Comparison of ENCODE assay signal across 24 cellular contexts in the genomic region with DNA sequence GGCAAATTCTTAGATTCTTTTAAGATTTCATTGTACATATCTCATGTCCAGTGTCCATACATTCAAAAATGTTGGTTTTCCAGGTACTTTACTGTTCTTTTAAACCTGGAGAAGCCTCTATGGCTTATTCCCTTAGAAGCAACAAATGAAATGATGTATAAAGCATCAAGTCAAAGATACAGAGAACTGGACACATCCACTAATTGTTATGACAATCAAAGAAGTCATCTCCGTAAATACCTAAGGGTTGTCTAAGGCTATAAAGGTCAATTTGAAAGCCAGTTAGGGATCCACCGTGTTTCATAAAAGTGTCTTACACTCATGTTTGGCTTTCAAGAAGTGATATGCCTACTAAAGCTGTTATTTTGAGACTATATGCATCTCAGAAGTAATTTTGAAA.
"Had no signal": no experiment of that assay in that cellular context is flagged by ENCODE, and none has a peak within 500 bp of the region (broad histone marks: within the 10 kb centered on the region; RNA-seq: fewer than 3 reads in every experiment).

No MANE protein-coding gene starts in this region.

- H3K27me3 Mint-ChIP-seq: activated naive CD8-positive, alpha-beta T cell treated with anti-CD3 and anti-CD28 coated beads, Interleukin-2, amount 10 ng/mL, durations not matched to agents 7 days and 5 days had no signal

- H3K4me3 ChIP-seq: breast epithelium, Peyer's patch, SJCRH30 had no signal

- H3K4me3 Mint-ChIP-seq: activated naive CD8-positive, alpha-beta T cell treated with anti-CD3 and anti-CD28 coated beads, Interleukin-2, amount 10 ng/mL, durations not matched to agents 7 days and 5 days; activated T-cell treated with anti-CD3 and anti-CD28 coated beads, Interleukin-2, amount 50 U/mL, for 72 hours; WTC11 had no signal

- H3K9me3 ChIP-seq: breast epithelium, Peyer's patch, SJCRH30, SK-N-SH had no signal

- H3K4me1 ChIP-seq: breast epithelium, Peyer's patch, SJCRH30 had no signal

- H3K4me2 ChIP-seq: SK-N-SH had no signal

- H3K27ac Mint-ChIP-seq: activated naive CD8-positive, alpha-beta T cell treated with anti-CD3 and anti-CD28 coated beads, Interleukin-2, amount 10 ng/mL, durations not matched to agents 7 days and 5 days; WTC11 had no signal

- H3K27ac ChIP-seq: breast epithelium, Peyer's patch, RWPE1, SJCRH30 had no signal

- H3K27me3 ChIP-seq: breast epithelium, Peyer's patch, SJCRH30 had no signal

- ATAC-seq: activated T-cell treated with anti-CD3 and anti-CD28 coated beads, Interleukin-2, amount 50 U/mL, for 72 hours; WTC11 had no signal

- DNase-seq: activated CD4-positive, alpha-beta T cell treated with anti-CD3 and anti-CD28 coated beads for 48 hours; activated CD4-positive, alpha-beta T cell treated with anti-CD3 and anti-CD28 coated beads, Interleukin-2, amount 50 U/mL, for 4 hours; activated CD4-positive, CD25-positive, alpha-beta regulatory T cell treated with anti-CD3 and anti-CD28 coated beads, Interleukin-2, amount 50 U/mL, for 72 hours; activated CD8-positive, alpha-beta memory T cell treated with anti-CD3 and anti-CD28 coated beads for 24 hours; activated naive CD4-positive, alpha-beta T cell; activated naive CD8-positive, alpha-beta T cell treated with anti-CD3 and anti-CD28 coated beads, Interleukin-2, amount 10 ng/mL, durations not matched to agents 7 days and 5 days; activated T-cell treated with anti-CD3 and anti-CD28 coated beads, Interleukin-2, amount 50 U/mL, for 72 hours; aorta; caudate nucleus; Karpas-422; MM.1S; NCI-H1105 treated with DMSO at 0.1 percent for 48 hours; NCI-H1436 treated with DMSO at 0.1 percent for 48 hours; NCI-H187; NCI-H2081; NCI-H510A treated with DMSO at 0.1 percent for 48 hours; NCI-H69; Peyer's patch; Right ventricle myocardium superior; SJCRH30; SK-N-SH had no signal

- H3K9me3 Mint-ChIP-seq: WTC11 had no signal
